In the genomic region with DNA sequence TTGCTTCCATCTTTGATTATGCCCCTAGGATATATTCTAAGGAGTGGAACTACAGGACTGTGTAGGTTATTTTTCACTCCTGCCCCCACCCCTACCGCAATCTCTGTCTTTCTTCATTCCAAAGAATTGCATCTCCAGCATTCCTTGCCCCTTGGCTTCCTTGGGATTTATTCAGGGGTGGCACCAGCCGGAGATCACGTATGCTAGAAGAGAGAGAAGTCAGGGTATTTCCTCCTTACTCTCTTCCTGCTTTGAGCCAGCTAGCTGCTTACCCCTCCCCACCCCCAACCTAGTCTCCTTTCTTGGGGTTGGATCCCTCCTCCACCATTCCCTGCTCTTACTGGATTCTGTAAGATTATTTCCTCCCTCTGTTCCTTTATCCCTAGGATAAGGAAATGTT, we compare ENCODE assay signal across 1 cellular context.
TF ChIP-seq lines count a peak whose summit lies in the region.

No MANE protein-coding gene starts in this region.

TF ChIP-seq in A549, 52 proteins besides CTCF, POLR2A, EP300 and RAD21 (continued from another document):
- TF ChIP-seq ZFP36 (IDR thresholded peaks at IDR 0.05; ENCODE audit: borderline replicate concordance, partially characterized antibody) (no peak), CBX2 (IDR thresholded peaks at IDR 0.05; ENCODE audit: borderline replicate concordance, low read depth) (no peak), HOXB13 (CRISPR knock-in tag; IDR thresholded peaks at IDR 0.05; ENCODE audit: low read depth) (no peak), JUNB (IDR thresholded peaks at IDR 0.05) (no peak), HOXA7 (CRISPR knock-in tag; IDR thresholded peaks at IDR 0.05) (no peak), HOXB5 (CRISPR knock-in tag; IDR thresholded peaks at IDR 0.05) (no peak), MYC (IDR thresholded peaks at IDR 0.05; ENCODE audit: borderline replicate concordance, low read length) (no peak), CHD2 (IDR thresholded peaks at IDR 0.05; ENCODE audit: low read length, partially characterized antibody) (no peak)
- TF ChIP-seq, protein P1, sequence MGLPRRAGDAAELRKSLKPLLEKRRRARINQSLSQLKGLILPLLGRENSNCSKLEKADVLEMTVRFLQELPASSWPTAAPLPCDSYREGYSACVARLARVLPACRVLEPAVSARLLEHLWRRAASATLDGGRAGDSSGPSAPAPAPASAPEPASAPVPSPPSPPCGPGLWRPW (IDR thresholded peaks at IDR 0.05): no peak
- TF ChIP-seq, protein P2, sequence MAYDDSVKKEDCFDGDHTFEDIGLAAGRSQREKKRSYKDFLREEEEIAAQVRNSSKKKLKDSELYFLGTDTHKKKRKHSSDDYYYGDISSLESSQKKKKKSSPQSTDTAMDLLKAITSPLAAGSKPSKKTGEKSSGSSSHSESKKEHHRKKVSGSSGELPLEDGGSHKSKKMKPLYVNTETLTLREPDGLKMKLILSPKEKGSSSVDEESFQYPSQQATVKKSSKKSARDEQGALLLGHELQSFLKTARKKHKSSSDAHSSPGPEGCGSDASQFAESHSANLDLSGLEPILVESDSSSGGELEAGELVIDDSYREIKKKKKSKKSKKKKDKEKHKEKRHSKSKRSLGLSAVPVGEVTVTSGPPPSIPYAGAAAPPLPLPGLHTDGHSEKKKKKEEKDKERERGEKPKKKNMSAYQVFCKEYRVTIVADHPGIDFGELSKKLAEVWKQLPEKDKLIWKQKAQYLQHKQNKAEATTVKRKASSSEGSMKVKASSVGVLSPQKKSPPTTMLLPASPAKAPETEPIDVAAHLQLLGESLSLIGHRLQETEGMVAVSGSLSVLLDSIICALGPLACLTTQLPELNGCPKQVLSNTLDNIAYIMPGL (CRISPR knock-in tag; IDR thresholded peaks at IDR 0.05; ENCODE audit: borderline replicate concordance): no peak
- TF ChIP-seq, protein P3, sequence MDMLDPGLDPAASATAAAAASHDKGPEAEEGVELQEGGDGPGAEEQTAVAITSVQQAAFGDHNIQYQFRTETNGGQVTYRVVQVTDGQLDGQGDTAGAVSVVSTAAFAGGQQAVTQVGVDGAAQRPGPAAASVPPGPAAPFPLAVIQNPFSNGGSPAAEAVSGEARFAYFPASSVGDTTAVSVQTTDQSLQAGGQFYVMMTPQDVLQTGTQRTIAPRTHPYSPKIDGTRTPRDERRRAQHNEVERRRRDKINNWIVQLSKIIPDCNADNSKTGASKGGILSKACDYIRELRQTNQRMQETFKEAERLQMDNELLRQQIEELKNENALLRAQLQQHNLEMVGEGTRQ (IDR thresholded peaks at IDR 0.05): no peak
- TF ChIP-seq, protein P4, sequence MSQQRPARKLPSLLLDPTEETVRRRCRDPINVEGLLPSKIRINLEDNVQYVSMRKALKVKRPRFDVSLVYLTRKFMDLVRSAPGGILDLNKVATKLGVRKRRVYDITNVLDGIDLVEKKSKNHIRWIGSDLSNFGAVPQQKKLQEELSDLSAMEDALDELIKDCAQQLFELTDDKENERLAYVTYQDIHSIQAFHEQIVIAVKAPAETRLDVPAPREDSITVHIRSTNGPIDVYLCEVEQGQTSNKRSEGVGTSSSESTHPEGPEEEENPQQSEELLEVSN (IDR thresholded peaks at IDR 0.05; ENCODE audit: borderline replicate concordance, low read depth): no peak
